Comparison of ENCODE assay signal across 22 cellular contexts in the genomic region with DNA sequence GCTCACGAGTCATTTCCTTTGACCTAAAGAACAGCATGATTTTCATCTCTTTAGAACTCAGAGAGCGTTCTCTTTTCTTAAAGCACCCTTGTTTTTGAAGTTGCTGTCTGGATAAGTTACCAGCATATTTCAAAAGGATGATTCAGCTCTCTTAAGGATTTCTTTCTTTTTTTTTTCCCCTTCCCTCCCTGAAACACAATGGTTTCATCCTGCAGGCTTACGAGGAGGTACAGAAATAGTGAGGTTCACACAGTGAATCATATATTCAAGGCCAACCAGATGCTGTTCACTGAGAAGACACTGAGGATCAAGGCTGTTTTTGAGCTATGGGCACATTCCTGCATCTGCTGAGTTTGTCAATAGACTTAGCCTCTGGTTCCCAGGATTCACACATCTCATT.
"Had no signal": no experiment of that assay in that cellular context is flagged by ENCODE, and none has a peak within 500 bp of the region (broad histone marks: within the 10 kb centered on the region; RNA-seq: fewer than 3 reads in every experiment).

No MANE protein-coding gene starts in this region.

- H3K4me3 ChIP-seq: adrenal gland, ascending aorta, esophagus squamous epithelium, heart right ventricle, lower lobe of right lung, thoracic aorta, vagina had no signal

- H3K27me3 ChIP-seq: adrenal gland, ascending aorta, brain microvascular endothelial cell, esophagus squamous epithelium, heart right ventricle, vagina had no signal

- H3K4me1 ChIP-seq: adrenal gland, ascending aorta, heart right ventricle, lower lobe of right lung, vagina had no signal

- H3K27ac ChIP-seq: adrenal gland, ascending aorta, brain microvascular endothelial cell, esophagus squamous epithelium, heart right ventricle, lower lobe of right lung, thoracic aorta, vagina had no signal

- DNase-seq: activated T-cell treated with anti-CD3 and anti-CD28 coated beads, Interleukin-2, amount 50 U/mL, for 1 hour; adrenal gland; brain microvascular endothelial cell; central memory CD4-positive, alpha-beta T cell; dermis blood vessel endothelial cell; effector CD8-positive, alpha-beta T cell; esophagus squamous epithelium; heart right ventricle; islet precursor cell; lower lobe of right lung; natural killer cell; retina; stimulated activated CD4-positive, alpha-beta T cell treated with anti-CD3 and anti-CD28 coated beads, Interleukin-4, amount 100 ng/mL, for 24 hours; stimulated activated naive CD4-positive, alpha-beta T cell treated with Interleukin-2 at 50 U/mL for 16 hours; T-helper 9 cell had no signal

- ATAC-seq: activated naive CD4-positive, alpha-beta T cell treated with anti-CD3 and anti-CD28 coated beads, Interleukin-2, amount 50 U/mL, for 72 hours; activated T-helper 17 cell treated with anti-CD3 and anti-CD28 coated beads, Interleukin-2, amount 50 U/mL, for 72 hours; heart right ventricle; left lobe of liver; lower lobe of right lung; natural killer cell; WTC11 had no signal

- H3K9me3 ChIP-seq: adrenal gland, ascending aorta, esophagus squamous epithelium, heart right ventricle, lower lobe of right lung, thoracic aorta, vagina had no signal

- H3K36me3 ChIP-seq: adrenal gland, ascending aorta, brain microvascular endothelial cell, esophagus squamous epithelium, heart right ventricle, lower lobe of right lung, thoracic aorta, vagina had no signal
